12 cellular contexts compared by ENCODE assay signal in genomic region chr4:143405197-143405730, GRCh38.
DNase-seq lines count a peak whose midpoint lies in the region; ATAC-seq, FAIRE-seq and TF ChIP-seq lines count a peak whose summit lies in the region.
"Had no signal": no experiment of that assay in that cellular context is flagged by ENCODE, and none has a peak within 500 bp of the region (broad histone marks: within the 10 kb centered on the region; RNA-seq: fewer than 3 reads in every experiment).

No MANE protein-coding gene starts in this region.

- no peaks in the 10 kb centered on the region for H3K27me3 Mint-ChIP-seq in activated B cell treated with CpG ODN at 0.5 μM for 24 hours

- CTCF ChIA-PET in activated B cell treated with CpG ODN at 0.5 μM for 24 hours (lab: Charles Lee) = interaction anchor here (1.3 to 1.4 kb wide), 2 partner anchors 12 to 29 kb away, joined by 4 to 5 read pairs; no protein-coding TSS in a partner anchor

- H3K9me3 Mint-ChIP-seq in activated B cell treated with CpG ODN at 0.5 μM for 24 hours = no peaks in the 10 kb centered on the region

- ATAC-seq in HG02678 (IDR thresholded peaks at IDR 0.05; ENCODE audit: unreplicated experiment) (peak; percentile 27), activated B cell treated with CpG ODN at 0.5 μM for 24 hours (ENCODE audit: low read depth) (no peak), GM18907 (IDR thresholded peaks at IDR 0.05; ENCODE audit: unreplicated experiment) (no peak)

- no peak for TF ChIP-seq CTCF in activated B cell treated with CpG ODN at 0.5 μM for 24 hours (IDR thresholded peaks at IDR 0.05)

- FAIRE-seq in GM18507 (lab: Jason Lieb, UNC) = peak; percentile 64
- FAIRE-seq: frontal cortex had no signal

- intact Hi-C loops in activated B cell treated with CpG ODN at 0.5 μM for 24 hours (cut with micrococcal nuclease) = no loop called here

- DNase-seq in GM18507 (ENCODE audit: extremely low spot score, insufficient read length, low read depth) = no peak
- no peak for DNase-seq in activated B cell treated with CpG ODN at 0.5 μM for 24 hours
- peak; percentile 38 for DNase-seq in renal cortical epithelial cell (ENCODE audit: low read depth)
- no peak for DNase-seq in kidney glomerular epithelial cell (lab: John Stamatoyannopoulos, UW)
- no peak for DNase-seq in NCI-H2107 treated with DMSO at 0.1 percent for 48 hours (lab: John Stamatoyannopoulos, UW; ENCODE audit: unreplicated experiment)
- DNase-seq in amniotic stem cell (lab: John Stamatoyannopoulos, UW) = no peak
- DNase-seq: cerebellar nuclear complex, DMS53, NCI-H524 treated with DMSO at 0.1 percent for 48 hours had no signal

- no peaks in the 10 kb centered on the region for H3K36me3 Mint-ChIP-seq in activated B cell treated with CpG ODN at 0.5 μM for 24 hours (ENCODE audit: low read depth)

- POLR2A ChIA-PET in activated B cell treated with CpG ODN at 0.5 μM for 24 hours (lab: Charles Lee) = interaction anchor here (1.0 kb wide), 1 partner anchor 13 kb away, joined by 3 read pairs; no protein-coding TSS in a partner anchor

- H3K4me3 Mint-ChIP-seq in activated B cell treated with CpG ODN at 0.5 μM for 24 hours = no peak overlapping the region

- H3K4me1 Mint-ChIP-seq in activated B cell treated with CpG ODN at 0.5 μM for 24 hours = peaks cover 51% of the 10 kb centered on the region

- H3K27ac Mint-ChIP-seq in activated B cell treated with CpG ODN at 0.5 μM for 24 hours = peak overlapping the region; percentile 63
